In genomic region chr10:31847518-31847917, GRCh38 we compare ENCODE assay signal across 29 cellular contexts.
"Had no signal": no experiment of that assay in that cellular context is flagged by ENCODE, and none has a peak within 500 bp of the region (broad histone marks: within the 10 kb centered on the region; RNA-seq: fewer than 3 reads in every experiment).

No MANE protein-coding gene starts in this region.

- DNase-seq: activated CD4-positive, alpha-beta T cell treated with anti-CD3 and anti-CD28 coated beads, Interleukin-2, amount 10 ng/mL, durations not matched to agents 7 days and 5 days; activated CD4-positive, CD25-positive, alpha-beta regulatory T cell treated with anti-CD3 and anti-CD28 coated beads, Interleukin-2, amount 50 U/mL, for 72 hours; activated CD8-positive, alpha-beta memory T cell treated with anti-CD3 and anti-CD28 coated beads, Interleukin-2, amount 10 ng/mL, durations not matched to agents 7 days and 5 days; activated CD8-positive, alpha-beta T cell treated with anti-CD3 and anti-CD28 coated beads for 36 hours; activated effector memory CD4-positive, alpha-beta T cell treated with anti-CD3 and anti-CD28 coated beads, Interleukin-2, amount 50 U/mL, for 16 hours; activated naive CD4-positive, alpha-beta T cell treated with anti-CD3 and anti-CD28 coated beads, Interleukin-2, amount 10 ng/mL, durations not matched to agents 7 days and 5 days; activated T-cell treated with anti-CD3 and anti-CD28 coated beads for 4 hours; anterior cingulate cortex; central memory CD4-positive, alpha-beta T cell; dermis blood vessel endothelial cell; effector CD8-positive, alpha-beta T cell; esophagus squamous epithelium; heart left ventricle; islet precursor cell; left cardiac atrium; nephron progenitor cell; occipital lobe; small intestine; stimulated activated CD4-positive, alpha-beta T cell treated with anti-CD3 and anti-CD28 coated beads, Interleukin-2, amount 100 ng/mL, for 24 hours; stimulated activated naive CD8-positive, alpha-beta T cell treated with anti-CD3 and anti-CD28 coated beads, Interleukin-15, amount 100 ng/mL, for 72 hours; T-helper 2 cell; transverse colon had no signal

- ATAC-seq: activated CD8-positive, alpha-beta memory T cell treated with anti-CD3 and anti-CD28 coated beads, Interleukin-2, amount 10 ng/mL, durations not matched to agents 7 days and 5 days; activated CD8-positive, alpha-beta T cell treated with anti-CD3 and anti-CD28 coated beads for 36 hours; heart left ventricle; left cardiac atrium; sciatic nerve; stimulated activated effector memory CD8-positive, alpha-beta T cell treated with anti-CD3 and anti-CD28 coated beads, Interleukin-12 subunit alpha, Interleukin-12 subunit beta, amount 100 ng/mL, for 72 hours; stimulated activated naive CD8-positive, alpha-beta T cell treated with anti-CD3 and anti-CD28 coated beads, Interleukin-15, amount 100 ng/mL, for 72 hours had no signal

- H3K9me3 Mint-ChIP-seq: activated CD4-positive, alpha-beta T cell treated with anti-CD3 and anti-CD28 coated beads, Interleukin-2, amount 10 ng/mL, durations not matched to agents 7 days and 5 days; activated CD8-positive, alpha-beta T cell treated with anti-CD3 and anti-CD28 coated beads for 36 hours; activated naive CD4-positive, alpha-beta T cell treated with anti-CD3 and anti-CD28 coated beads, Interleukin-2, amount 10 ng/mL, durations not matched to agents 7 days and 5 days; brain; memory B cell; nephron progenitor cell; stimulated activated effector memory CD8-positive, alpha-beta T cell treated with anti-CD3 and anti-CD28 coated beads, Interleukin-12 subunit alpha, Interleukin-12 subunit beta, amount 100 ng/mL, for 72 hours; stimulated activated naive CD8-positive, alpha-beta T cell treated with anti-CD3 and anti-CD28 coated beads, Interleukin-15, amount 100 ng/mL, for 72 hours had no signal

- H3K36me3 Mint-ChIP-seq: activated CD8-positive, alpha-beta memory T cell treated with anti-CD3 and anti-CD28 coated beads, Interleukin-2, amount 10 ng/mL, durations not matched to agents 7 days and 5 days; stimulated activated effector memory CD8-positive, alpha-beta T cell treated with anti-CD3 and anti-CD28 coated beads, Interleukin-12 subunit alpha, Interleukin-12 subunit beta, amount 100 ng/mL, for 72 hours had no signal

- H3K4me3 Mint-ChIP-seq: activated CD4-positive, alpha-beta T cell treated with anti-CD3 and anti-CD28 coated beads, Interleukin-2, amount 10 ng/mL, durations not matched to agents 7 days and 5 days; activated CD8-positive, alpha-beta memory T cell treated with anti-CD3 and anti-CD28 coated beads, Interleukin-2, amount 10 ng/mL, durations not matched to agents 7 days and 5 days; activated CD8-positive, alpha-beta T cell treated with anti-CD3 and anti-CD28 coated beads for 36 hours; activated naive CD4-positive, alpha-beta T cell treated with anti-CD3 and anti-CD28 coated beads, Interleukin-2, amount 10 ng/mL, durations not matched to agents 7 days and 5 days; brain; memory B cell; nephron progenitor cell; stimulated activated effector memory CD8-positive, alpha-beta T cell treated with anti-CD3 and anti-CD28 coated beads, Interleukin-12 subunit alpha, Interleukin-12 subunit beta, amount 100 ng/mL, for 72 hours; stimulated activated naive CD8-positive, alpha-beta T cell treated with anti-CD3 and anti-CD28 coated beads, Interleukin-15, amount 100 ng/mL, for 72 hours had no signal

- H3K36me3 ChIP-seq: vagina had no signal

- H3K27me3 ChIP-seq: esophagus squamous epithelium, heart left ventricle, transverse colon, vagina had no signal

- FAIRE-seq: endothelial cell of umbilical vein, small intestine had no signal

- H3K4me1 ChIP-seq: esophagus squamous epithelium, transverse colon, vagina had no signal

- H3K4me3 ChIP-seq: esophagus squamous epithelium, heart left ventricle, transverse colon, vagina had no signal

- H3K27me3 Mint-ChIP-seq: activated CD4-positive, alpha-beta T cell treated with anti-CD3 and anti-CD28 coated beads, Interleukin-2, amount 10 ng/mL, durations not matched to agents 7 days and 5 days; activated CD8-positive, alpha-beta memory T cell treated with anti-CD3 and anti-CD28 coated beads, Interleukin-2, amount 10 ng/mL, durations not matched to agents 7 days and 5 days; activated CD8-positive, alpha-beta T cell treated with anti-CD3 and anti-CD28 coated beads for 36 hours; activated naive CD4-positive, alpha-beta T cell treated with anti-CD3 and anti-CD28 coated beads, Interleukin-2, amount 10 ng/mL, durations not matched to agents 7 days and 5 days; brain; memory B cell; stimulated activated naive CD8-positive, alpha-beta T cell treated with anti-CD3 and anti-CD28 coated beads, Interleukin-15, amount 100 ng/mL, for 72 hours had no signal

- H3K27ac ChIP-seq: esophagus squamous epithelium, heart left ventricle, transverse colon, vagina, VCaP had no signal

- H3K9me3 ChIP-seq: esophagus squamous epithelium, heart left ventricle, transverse colon, vagina had no signal

- H3K27ac Mint-ChIP-seq: activated CD4-positive, alpha-beta T cell treated with anti-CD3 and anti-CD28 coated beads, Interleukin-2, amount 10 ng/mL, durations not matched to agents 7 days and 5 days; activated CD8-positive, alpha-beta memory T cell treated with anti-CD3 and anti-CD28 coated beads, Interleukin-2, amount 10 ng/mL, durations not matched to agents 7 days and 5 days; activated CD8-positive, alpha-beta T cell treated with anti-CD3 and anti-CD28 coated beads for 36 hours; activated naive CD4-positive, alpha-beta T cell treated with anti-CD3 and anti-CD28 coated beads, Interleukin-2, amount 10 ng/mL, durations not matched to agents 7 days and 5 days; brain; memory B cell; stimulated activated effector memory CD8-positive, alpha-beta T cell treated with anti-CD3 and anti-CD28 coated beads, Interleukin-12 subunit alpha, Interleukin-12 subunit beta, amount 100 ng/mL, for 72 hours; stimulated activated naive CD8-positive, alpha-beta T cell treated with anti-CD3 and anti-CD28 coated beads, Interleukin-15, amount 100 ng/mL, for 72 hours had no signal

- H3K4me1 Mint-ChIP-seq: brain; stimulated activated effector memory CD8-positive, alpha-beta T cell treated with anti-CD3 and anti-CD28 coated beads, Interleukin-12 subunit alpha, Interleukin-12 subunit beta, amount 100 ng/mL, for 72 hours had no signal
